In genomic region chr2:71581015-71581414, GRCh38 we compare ENCODE assay signal across 14 cellular contexts.
DNase-seq lines count a peak whose midpoint lies in the region; ATAC-seq and TF ChIP-seq lines count a peak whose summit lies in the region.
"Had no signal": no experiment of that assay in that cellular context is flagged by ENCODE, and none has a peak within 500 bp of the region (broad histone marks: within the 10 kb centered on the region; RNA-seq: fewer than 3 reads in every experiment).

No MANE protein-coding gene starts in this region.

- no peak overlapping the region for H3K23ac ChIP-seq in neuronal stem cell (ENCODE audit: low read depth, low read length, poor library complexity)

- H3K27me3 ChIP-seq in neuronal stem cell (ENCODE audit: control insufficient read depth in 3 of 3, insufficient read depth in 3 of 3, low read depth in 1 of 3, low read length in 3 of 3) (peaks cover 0 to 17% (median 0%) of the 10 kb centered on the region in 3 experiments), right lobe of liver (no peaks in the 10 kb centered on the region), breast epithelium (no peaks in the 10 kb centered on the region), adrenal gland (no peaks in the 10 kb centered on the region)
- H3K27me3 ChIP-seq: SJSA1 had no signal

- H2BK5ac ChIP-seq in neuronal stem cell (ENCODE audit: low read length) = peak overlapping the region; percentile 80

- H3K27ac Mint-ChIP-seq in mesothelial cell of epicardium = no peak overlapping the region
- H3K27ac Mint-ChIP-seq: H9 had no signal

- H3K4me1 ChIP-seq in neuronal stem cell (ENCODE audit: control insufficient read depth in 2 of 2, insufficient read depth in 1 of 2, low read depth in 1 of 2, low read length in 2 of 2) (peaks cover 0 to 4% of the 10 kb centered on the region in 2 donors), right lobe of liver (no peaks in the 10 kb centered on the region), breast epithelium (no peaks in the 10 kb centered on the region), adrenal gland (replicated peaks in 1 of 2) (no peaks in the 10 kb centered on the region)

- intact Hi-C loops in right lobe of liver (cut with DNase I) = no loop called here
- intact Hi-C loops in breast epithelium (cut with DNase I; ENCODE audit: low total_unique reads) = no loop called here
- intact Hi-C loops in adrenal gland (cut with DNase I) = no loop called here

- no peak overlapping the region for H2AK5ac ChIP-seq in neuronal stem cell (ENCODE audit: low read depth, low read length)

- H2BK12ac ChIP-seq in neuronal stem cell (ENCODE audit: low read length) = no peak overlapping the region

- H3K79me1 ChIP-seq in neuronal stem cell (ENCODE audit: low read depth, low read length) = no peaks in the 10 kb centered on the region

- DNase-seq in NCI-H2171 treated with DMSO at 0.1 percent for 48 hours (lab: John Stamatoyannopoulos, UW) (peak; percentile 32), NCI-H2171 (lab: John Stamatoyannopoulos, UW) (no peak), fibroblast of the aortic adventitia (ENCODE audit: low read depth) (peak; percentile 24), neuronal stem cell (ENCODE audit: low spot score) (no peak), mesothelial cell of epicardium (ENCODE audit: low spot score in 2 of 2, unreplicated experiment in 2 of 2) (no peak), right lobe of liver (no peak), breast epithelium (ENCODE audit: low spot score in 2 of 2) (no peak), adrenal gland (no peak)
- DNase-seq: EL, H9, NCI-H187, NCI-H748 treated with DMSO at 0.1 percent for 48 hours had no signal

- H3K18ac ChIP-seq in neuronal stem cell (ENCODE audit: low read length) = no peak overlapping the region

- H2BK120ac ChIP-seq in neuronal stem cell (ENCODE audit: low read depth, low read length) = no peak overlapping the region

- H3K9ac ChIP-seq in neuronal stem cell (ENCODE audit: low read depth, low read length, poor library complexity) = no peak overlapping the region

- WGBS in neuronal stem cell (ENCODE audit: extremely low coverage in 2 of 2, insufficient read length in 2 of 2, insufficient replicate concordance in 1 of 2), 2 donors = no CpG with 5 or more reads among the region's 10 CpGs
- WGBS in right lobe of liver (ENCODE audit: insufficient coverage, low coverage, low lambda C conversion rate, missing lambda C conversion rate) = 85% methylated on average over 6 of the region's 10 CpGs
- 84 to 96% (median 89%) methylated on average over 9 to 10 of the region's 10 CpGs for WGBS in adrenal gland, 4 donors

- H3K4me3 Mint-ChIP-seq in mesothelial cell of epicardium = no peak overlapping the region
- H3K4me3 Mint-ChIP-seq: H9 had no signal

- no peak for TF ChIP-seq CTCF in fibroblast of the aortic adventitia (IDR thresholded peaks at IDR 0.05; ENCODE audit: insufficient read depth, low read length)
- no peak for TF ChIP-seq CTCF in mesothelial cell of epicardium (IDR thresholded peaks at IDR 0.05; ENCODE audit: unreplicated experiment)
- TF ChIP-seq CTCF in right lobe of liver (IDR thresholded peaks at IDR 0.05) = no peak
- no peak for TF ChIP-seq CTCF in breast epithelium (IDR thresholded peaks at IDR 0.05)
- no peak for TF ChIP-seq CTCF in adrenal gland (IDR thresholded peaks at IDR 0.05)

- peak overlapping the region; percentile 61 for H3K14ac ChIP-seq in neuronal stem cell (ENCODE audit: low read length)

- H2BK15ac ChIP-seq in neuronal stem cell (ENCODE audit: low read length) = no peak overlapping the region

- H3K4me2 ChIP-seq in neuronal stem cell (ENCODE audit: insufficient read depth, low read length, poor library complexity, severe bottlenecking) = no peak overlapping the region

- no peak overlapping the region for H4K91ac ChIP-seq in neuronal stem cell (ENCODE audit: low read depth, low read length, poor library complexity)

- H3K36me3 Mint-ChIP-seq in mesothelial cell of epicardium = no peaks in the 10 kb centered on the region

- H3K9me3 Mint-ChIP-seq in mesothelial cell of epicardium = no peaks in the 10 kb centered on the region
- H3K9me3 Mint-ChIP-seq: H9 had no signal

- no peak overlapping the region for H4K8ac ChIP-seq in neuronal stem cell (ENCODE audit: low read depth, low read length)

- H3K9me3 ChIP-seq in neuronal stem cell (replicated peaks in 1 of 2; ENCODE audit: control insufficient read depth in 2 of 2, insufficient read depth in 1 of 2, low read depth in 1 of 2, low read length in 2 of 2) (no peaks in the 10 kb centered on the region), right lobe of liver (no peaks in the 10 kb centered on the region), breast epithelium (no peaks in the 10 kb centered on the region), adrenal gland (replicated peaks in 1 of 3) (no peaks in the 10 kb centered on the region)
- H3K9me3 ChIP-seq: SJSA1 had no signal

- peaks cover 4% of the 10 kb centered on the region for H3K4me1 Mint-ChIP-seq in mesothelial cell of epicardium
- H3K4me1 Mint-ChIP-seq: H9 had no signal

- no peak overlapping the region for H2AFZ ChIP-seq in neuronal stem cell (ENCODE audit: low read length)

- H3K27ac ChIP-seq in neuronal stem cell (replicated peaks; ENCODE audit: low read length) = no peak overlapping the region
- H3K27ac ChIP-seq in right lobe of liver = no peak overlapping the region
- H3K27ac ChIP-seq in breast epithelium = no peak overlapping the region
- no peak overlapping the region for H3K27ac ChIP-seq in adrenal gland
- H3K27ac ChIP-seq: RWPE1, SJSA1 had no signal

- TF ChIP-seq POLR2A in right lobe of liver (IDR thresholded peaks at IDR 0.05) (no peak), breast epithelium (IDR thresholded peaks at IDR 0.05) (no peak), adrenal gland (IDR thresholded peaks at IDR 0.05) (no peak)

- no peak for ATAC-seq in right lobe of liver

- H3K4ac ChIP-seq in neuronal stem cell (ENCODE audit: low read length) = no peak overlapping the region

- no peaks in the 10 kb centered on the region for H3K27me3 Mint-ChIP-seq in mesothelial cell of epicardium (ENCODE audit: low read depth)

- H3K4me3 ChIP-seq in fibroblast of the aortic adventitia (ENCODE audit: low read depth, low read length) (no peak overlapping the region), neuronal stem cell (ENCODE audit: low read length in 2 of 2) (no peak overlapping the region), right lobe of liver (no peak overlapping the region), breast epithelium (no peak overlapping the region), adrenal gland (no peak overlapping the region)
- H3K4me3 ChIP-seq: SJSA1 had no signal

- H3K36me3 ChIP-seq in neuronal stem cell (replicated peaks in 1 of 2; ENCODE audit: control insufficient read depth in 2 of 2, insufficient read depth in 2 of 2, low read length in 2 of 2) (no peaks in the 10 kb centered on the region), right lobe of liver (no peaks in the 10 kb centered on the region), breast epithelium (no peaks in the 10 kb centered on the region), adrenal gland (replicated peaks in 1 of 2) (no peaks in the 10 kb centered on the region)

Comparison
In these comparisons a context has a peak if more than half of its experiments do, and no peak if none do; other contexts are left out.
1. DNase-seq: peak in NCI-H2171 treated with DMSO at 0.1 percent for 48 hours (single experiment) and fibroblast of the aortic adventitia (single experiment); none in NCI-H2171 (single experiment), neuronal stem cell (single experiment), mesothelial cell of epicardium (0 of 2), right lobe of liver (0 of 3), breast epithelium (0 of 2) and adrenal gland (0 of 7).